ENCODE assay signal across 8 cellular contexts in the genomic region with DNA sequence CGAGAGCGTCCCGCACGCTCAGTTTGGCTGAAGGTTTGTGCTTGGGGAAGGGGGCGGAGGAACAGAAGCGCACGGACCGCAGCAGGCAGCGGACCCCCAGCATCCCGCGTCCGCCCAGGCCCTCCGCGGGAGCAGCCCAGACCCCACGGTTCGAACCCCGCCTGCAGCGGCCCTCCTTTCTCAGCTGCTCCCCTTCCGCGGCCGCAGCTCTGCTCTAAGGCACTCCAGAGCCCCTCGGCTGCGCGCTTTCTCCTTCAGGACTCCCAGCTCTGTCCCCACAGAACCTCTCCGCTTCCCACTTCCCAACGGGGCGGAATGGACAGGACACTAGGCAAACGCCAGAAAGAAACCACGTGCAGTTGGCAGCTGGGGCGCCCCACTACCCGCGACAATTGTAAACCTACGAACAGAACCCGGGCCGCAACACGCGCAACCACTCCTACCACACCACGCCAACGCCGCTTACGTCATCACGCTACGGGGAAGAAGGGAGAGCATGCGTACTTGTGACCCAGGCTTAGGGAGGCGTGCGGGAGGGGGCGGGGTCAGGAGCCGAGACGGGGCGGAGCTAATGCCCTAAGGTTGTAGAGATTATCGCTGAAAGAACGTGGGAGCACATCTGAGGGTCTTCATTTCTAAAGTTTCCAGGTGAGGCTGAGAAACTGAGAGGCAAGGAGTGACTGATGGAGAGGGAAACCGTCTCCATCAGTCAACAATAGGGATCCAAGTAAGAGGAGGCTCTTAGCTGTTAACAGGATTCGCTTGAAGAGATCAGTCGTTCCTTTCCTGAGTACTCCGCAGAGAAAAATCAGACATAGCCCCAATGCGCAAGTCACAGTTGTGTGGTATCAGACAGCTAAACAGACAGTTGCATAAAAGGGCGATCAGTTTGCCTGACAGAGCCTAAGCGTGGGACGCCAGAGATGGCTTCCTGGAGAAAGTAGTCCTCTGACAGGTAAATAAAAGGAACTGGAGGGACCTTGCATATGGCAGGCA. TPM values are rescaled to one million over a fixed set of nuclear protein-coding genes. Genes with fewer than 3 reads are reported as not detected.
DNase-seq lines count a peak whose midpoint lies in the region; ATAC-seq and TF ChIP-seq lines count a peak whose summit lies in the region.

Gene NARS2 (minus strand): TSS at position 479 of the 996 bp plus-strand sequence. CDS start 376 bp downstream, at position 103.

- H3K27me3 ChIP-seq in BJ (ENCODE audit: control insufficient read depth, insufficient read depth, low read length): no peaks in the 10 kb centered on the region

- DNase-seq in BJ (ENCODE audit: low read depth): peak; percentile 74
- DNase-seq in NCI-H526 treated with DMSO at 0.1 percent for 48 hours (lab: John Stamatoyannopoulos, UW): peak; percentile 98
- DNase-seq in activated CD4-positive, alpha-beta T cell treated with anti-CD3 and anti-CD28 coated beads, Interleukin-2, amount 10 ng/mL, durations not matched to agents 24 days and 14 days: peak; percentile 99
- peak; percentile 98 for DNase-seq in coronary artery (ENCODE audit: low spot score)
- DNase-seq in left colon: peak; percentile 97 to 99
- DNase-seq in stimulated activated CD4-positive, alpha-beta T cell treated with anti-CD3 and anti-CD28 coated beads, Interleukin-1b, Interleukin-23, amount 100 ng/mL, for 48 hours: peak; percentile 98

- H3K9me3 Mint-ChIP-seq in activated CD4-positive, alpha-beta T cell treated with anti-CD3 and anti-CD28 coated beads, Interleukin-2, amount 10 ng/mL, durations not matched to agents 24 days and 14 days: no peaks in the 10 kb centered on the region

- intact Hi-C loops in activated CD4-positive, alpha-beta T cell treated with anti-CD3 and anti-CD28 coated beads, Interleukin-2, amount 10 ng/mL, durations not matched to agents 24 days and 14 days (cut with micrococcal nuclease): loop anchor here (1.0 to 2.0 kb wide), 4 partner anchors 10 to 754 kb away; partner anchors contain the start of genes AAMDC, INTS4 and RSF1
- intact Hi-C loops in left colon (cut with DNase I, micrococcal nuclease): loop anchor here in 1 of 2 donors (5.0 kb wide), 1 partner anchor 157 kb away; the partner anchor contains the start of gene GAB2

- peaks cover 31% of the 10 kb centered on the region for H3K36me3 Mint-ChIP-seq in activated CD4-positive, alpha-beta T cell treated with anti-CD3 and anti-CD28 coated beads, Interleukin-2, amount 10 ng/mL, durations not matched to agents 24 days and 14 days (ENCODE audit: low read depth)

- H3K36me3 ChIP-seq in BJ (ENCODE audit: control insufficient read depth, insufficient read depth, low read length): peaks cover 1% of the 10 kb centered on the region; the same call in 1 of the 2 replicates

- CTCF ChIA-PET in BJ (lab: Yijun Ruan, JAX): interaction anchor here (0.8 to 3.4 kb wide), 4 partner anchors 10 to 161 kb away, joined by 3 to 19 read pairs (median 8); no protein-coding TSS in a partner anchor

- peak within 1 kb of the TSS; percentile 94 for H3K4me3 Mint-ChIP-seq in activated CD4-positive, alpha-beta T cell treated with anti-CD3 and anti-CD28 coated beads, Interleukin-2, amount 10 ng/mL, durations not matched to agents 24 days and 14 days

- ATAC-seq in GM19324 (IDR thresholded peaks at IDR 0.05; ENCODE audit: low FRiP score, unreplicated experiment) (peak; percentile 95), HG03469 (IDR thresholded peaks at IDR 0.05; ENCODE audit: unreplicated experiment) (peak; percentile 65), left colon (peak; percentile 97)

- TF ChIP-seq CTCF in BJ (IDR thresholded peaks at IDR 0.05; ENCODE audit: insufficient read depth, low read depth, low read length) (no peak), coronary artery (IDR thresholded peaks at IDR 0.05) (no peak)

- peak within 1 kb of the TSS; percentile 83 to 84 for H3K27ac ChIP-seq in coronary artery

- POLR2A ChIA-PET in BJ (lab: Charles Lee): interaction anchor here (0.6 to 1.0 kb wide), 2 partner anchors 10 to 523 kb away, joined by 3 read pairs; no protein-coding TSS in a partner anchor

- H3K27me3 Mint-ChIP-seq in activated CD4-positive, alpha-beta T cell treated with anti-CD3 and anti-CD28 coated beads, Interleukin-2, amount 10 ng/mL, durations not matched to agents 24 days and 14 days: no peaks in the 10 kb centered on the region

- H3K4me3 ChIP-seq in BJ (ENCODE audit: low read depth, low read length) (peak within 1 kb of the TSS; percentile 86), coronary artery (peak within 1 kb of the TSS; percentile 80)

- H3K4me1 Mint-ChIP-seq in activated CD4-positive, alpha-beta T cell treated with anti-CD3 and anti-CD28 coated beads, Interleukin-2, amount 10 ng/mL, durations not matched to agents 24 days and 14 days: peaks cover 28% of the 10 kb centered on the region

- peak within 1 kb of the TSS; percentile 92 for H3K27ac Mint-ChIP-seq in activated CD4-positive, alpha-beta T cell treated with anti-CD3 and anti-CD28 coated beads, Interleukin-2, amount 10 ng/mL, durations not matched to agents 24 days and 14 days

RNA-seq across cellular contexts. Expression of gene NARS2, which starts in this region (rescaled TPM):
- 5.9 and 12.0 TPM in 2 replicates for polyA plus RNA-seq in BJ (2011; rRNA removed)
- 4.8 and 6.2 TPM in 2 replicates for polyA minus RNA-seq in BJ (2011; rRNA and poly(A)+ RNA removed)
- 38.0 and 43.3 TPM in 2 replicates for total RNA-seq in activated CD4-positive, alpha-beta T cell treated with anti-CD3 and anti-CD28 coated beads, Interleukin-2, amount 10 ng/mL, durations not matched to agents 24 days and 14 days
- total RNA-seq in left colon: 10 to 100 TPM; 12.3 to 14.2 TPM

Comparison
In these comparisons a context has a peak if more than half of its experiments do, and no peak if none do; other contexts are left out.
1. Peak in every context shown above with its lines: DNase-seq, ATAC-seq, H3K4me3 ChIP-seq and H3K27ac ChIP-seq.